In the genomic region with DNA sequence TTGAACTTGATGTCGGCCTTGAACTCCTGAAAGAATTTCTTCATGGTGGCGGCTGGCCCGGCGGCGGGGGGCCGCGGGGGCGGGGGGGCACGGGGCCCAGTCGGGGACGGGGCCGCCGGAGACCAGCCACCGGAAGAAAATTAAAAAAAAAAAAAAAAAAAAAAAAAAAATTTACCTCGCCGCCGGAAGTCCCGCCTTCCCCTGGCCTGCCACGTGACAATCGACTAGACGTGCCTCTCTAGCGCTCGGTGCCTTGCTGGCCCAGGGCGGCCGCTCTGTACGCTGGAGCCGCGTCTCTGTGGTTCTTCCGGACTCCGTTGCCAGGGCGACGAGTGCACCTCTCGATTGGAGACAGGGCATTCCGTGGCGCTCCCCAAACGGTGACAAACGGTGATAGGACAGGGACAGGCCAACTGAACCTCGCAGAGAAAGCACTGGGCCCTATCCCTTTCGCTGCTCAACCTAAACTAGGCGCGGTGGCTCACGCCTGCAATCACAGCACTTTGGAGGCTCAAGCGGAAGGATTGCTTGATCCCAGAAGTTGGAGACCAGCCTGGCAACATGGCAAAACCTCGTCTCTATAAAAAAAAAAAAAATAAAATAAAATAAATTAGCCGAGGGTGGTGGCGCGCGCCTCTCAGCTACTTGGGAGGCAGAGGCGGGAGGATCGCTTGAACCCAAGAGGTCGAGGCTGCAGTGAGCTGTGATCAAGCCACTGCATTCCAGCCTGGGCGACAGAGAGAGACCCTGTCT, we compare ENCODE assay signal across 8 cellular contexts. TPM values are rescaled to one million over a fixed set of nuclear protein-coding genes. Genes with fewer than 3 reads are reported as not detected.
DNase-seq lines count a peak whose midpoint lies in the region; ATAC-seq, FAIRE-seq and TF ChIP-seq lines count a peak whose summit lies in the region.

A gene with protein sequence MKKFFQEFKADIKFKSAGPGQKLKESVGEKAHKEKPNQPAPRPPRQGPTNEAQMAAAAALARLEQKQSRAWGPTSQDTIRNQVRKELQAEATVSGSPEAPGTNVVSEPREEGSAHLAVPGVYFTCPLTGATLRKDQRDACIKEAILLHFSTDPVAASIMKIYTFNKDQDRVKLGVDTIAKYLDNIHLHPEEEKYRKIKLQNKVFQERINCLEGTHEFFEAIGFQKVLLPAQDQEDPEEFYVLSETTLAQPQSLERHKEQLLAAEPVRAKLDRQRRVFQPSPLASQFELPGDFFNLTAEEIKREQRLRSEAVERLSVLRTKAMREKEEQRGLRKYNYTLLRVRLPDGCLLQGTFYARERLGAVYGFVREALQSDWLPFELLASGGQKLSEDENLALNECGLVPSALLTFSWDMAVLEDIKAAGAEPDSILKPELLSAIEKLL (minus strand): TSS at position 141 of the 753 bp plus-strand sequence. CDS start 97 bp downstream, at position 44.

- TF ChIP-seq CTCF in VCaP (conservative IDR thresholded peaks at IDR 0.05): no peak
- no peak for TF ChIP-seq CTCF in breast epithelium (IDR thresholded peaks at IDR 0.05)

- H3K36me3 ChIP-seq in breast epithelium (no peaks in the 10 kb centered on the region), iPS-20b (ENCODE audit: insufficient read depth, low read depth, low read length) (peaks cover 1% of the 10 kb centered on the region; the same call in 1 of the 2 replicates)

- peak within 1 kb of the TSS; percentile 77 for H3K9ac ChIP-seq in iPS-20b (ENCODE audit: low read depth, low read length)

- H3K4me3 ChIP-seq in breast epithelium (peak within 1 kb of the TSS; percentile 75 to 83 (median 76)), iPS-20b (ENCODE audit: low read length) (peak within 1 kb of the TSS; percentile 83), skin epidermis (peak within 1 kb of the TSS; percentile 65 to 82 (median 77))

- H3K27me3 ChIP-seq in breast epithelium: no peaks in the 10 kb centered on the region
- H3K27me3 ChIP-seq in iPS-20b (ENCODE audit: insufficient read depth, low read length): no peaks in the 10 kb centered on the region

- FAIRE-seq in A204.1 (lab: Jason Lieb, UNC): peak; percentile 94

- ATAC-seq in GM18868 (IDR thresholded peaks at IDR 0.05; ENCODE audit: unreplicated experiment): peak; percentile 91
- peak; percentile 86 for ATAC-seq in HG03135 (IDR thresholded peaks at IDR 0.05; ENCODE audit: unreplicated experiment)

- H3K4me1 ChIP-seq in breast epithelium (peaks cover 0 to 11% of the 10 kb centered on the region in 2 donors), iPS-20b (ENCODE audit: insufficient read depth, low read length) (peaks cover 5% of the 10 kb centered on the region; the same call in 1 of the 2 replicates)

- H3K9me3 ChIP-seq in breast epithelium (no peaks in the 10 kb centered on the region), iPS-20b (ENCODE audit: insufficient read depth, low read depth, low read length) (no peaks in the 10 kb centered on the region)

- H3K27ac ChIP-seq in VCaP (peak within 1 kb of the TSS; percentile 73), breast epithelium (peak within 1 kb of the TSS; percentile 79 to 87), iPS-20b (ENCODE audit: low read length) (peak within 1 kb of the TSS; percentile 49), skin epidermis (peak within 1 kb of the TSS; percentile 80 to 97 (median 93))

- intact Hi-C loops in breast epithelium (cut with DNase I; ENCODE audit: low total_unique reads): no loop called here

- TF ChIP-seq POLR2A in breast epithelium (IDR thresholded peaks at IDR 0.05): no peak

- peak; percentile 90 for DNase-seq in NCI-H2196 treated with DMSO at 0.1 percent for 48 hours (lab: John Stamatoyannopoulos, UW; ENCODE audit: unreplicated experiment)
- DNase-seq in breast epithelium (ENCODE audit: low spot score in 2 of 2): peak; percentile 96 to 97

RNA-seq across cellular contexts. Expression of the gene that starts here (rescaled TPM):
- total RNA-seq in breast epithelium: 100 to 1,000 TPM in 1 of 3 donors, 10 to 100 TPM in 2; 72.9 to 139 (median 91.1) TPM

Comparison
In these comparisons a context has a peak if more than half of its experiments do, and no peak if none do; other contexts are left out.
1. Peak in every context shown above with its lines: DNase-seq, ATAC-seq, H3K4me3 ChIP-seq and H3K27ac ChIP-seq.